Comparison of ENCODE assay signal across 8 cellular contexts in genomic region chr1:89822109-89822962, GRCh38. TPM values are rescaled to one million over a fixed set of nuclear protein-coding genes. Genes with fewer than 3 reads are reported as not detected.
DNase-seq lines count a peak whose midpoint lies in the region; ATAC-seq and TF ChIP-seq lines count a peak whose summit lies in the region.

No MANE protein-coding gene starts in this region.

- intact Hi-C loops in adrenal gland (cut with DNase I) (no loop called here), left lung (cut with DNase I) (no loop called here)

- WGBS in adrenal gland, 4 donors, result 54 to 64% (median 57%) methylated on average over 17 of the region's 17 CpGs
- 55 to 59% methylated on average over 17 of the region's 17 CpGs for WGBS in upper lobe of left lung, 2 donors

- TF ChIP-seq EP300 in upper lobe of left lung (IDR thresholded peaks at IDR 0.05), result no peak

- H3K9me3 Mint-ChIP-seq in CD4-positive, CD25-positive, alpha-beta regulatory T cell, result peaks cover 0 to 1% (median 0%) of the 10 kb centered on the region in 7 donors
- peaks cover 0 to 1% (median 0%) of the 10 kb centered on the region in 3 donors for H3K9me3 Mint-ChIP-seq in IgD-negative memory B cell

- ATAC-seq in CD4-positive, CD25-positive, alpha-beta regulatory T cell (ENCODE audit: low read depth in 2 of 2), result no peak
- ATAC-seq in left lung (no peak), upper lobe of left lung (ENCODE audit: low FRiP score in 2 of 2) (no peak), HG03354 (IDR thresholded peaks at IDR 0.05; ENCODE audit: poor library complexity, severe bottlenecking, unreplicated experiment) (no peak), GM19023 (IDR thresholded peaks at IDR 0.05; ENCODE audit: unreplicated experiment) (no peak)

- H3K4me1 ChIP-seq in CD4-positive, CD25-positive, alpha-beta regulatory T cell (ENCODE audit: control insufficient read depth, insufficient read depth, low read length, poor library complexity, severe bottlenecking), result peaks cover 14% of the 10 kb centered on the region
- peaks cover 0 to 19% of the 10 kb centered on the region in 2 donors for H3K4me1 ChIP-seq in adrenal gland (replicated peaks in 1 of 2)
- H3K4me1 ChIP-seq in left lung, result peaks cover 0 to 42% of the 10 kb centered on the region in 2 donors
- peaks cover 12 to 36% (median 30%) of the 10 kb centered on the region in 4 donors for H3K4me1 ChIP-seq in upper lobe of left lung

- no peak overlapping the region for H3K27ac ChIP-seq in CD4-positive, CD25-positive, alpha-beta regulatory T cell (ENCODE audit: insufficient read depth, low read length, poor library complexity, severe bottlenecking)
- H3K27ac ChIP-seq in adrenal gland, result peak overlapping the region in 2 of 5 donors; percentile 69 to 81
- H3K27ac ChIP-seq in left lung, result peak overlapping the region in 1 of 2 donors; percentile 95
- peak overlapping the region; percentile 73 to 86 (median 82) for H3K27ac ChIP-seq in upper lobe of left lung

- TF ChIP-seq POLR2A in adrenal gland (IDR thresholded peaks at IDR 0.05) (no peak), upper lobe of left lung (IDR thresholded peaks at IDR 0.05) (no peak)

- peaks cover 6 to 22% (median 17%) of the 10 kb centered on the region in 4 donors for H3K4me1 Mint-ChIP-seq in CD4-positive, CD25-positive, alpha-beta regulatory T cell
- H3K4me1 Mint-ChIP-seq in IgD-negative memory B cell, result peaks cover 39 to 45% (median 43%) of the 10 kb centered on the region in 3 donors

- TF ChIP-seq CTCF in adrenal gland (IDR thresholded peaks at IDR 0.05), result no peak
- no peak for TF ChIP-seq CTCF in left lung (IDR thresholded peaks at IDR 0.05)
- no peak for TF ChIP-seq CTCF in upper lobe of left lung (IDR thresholded peaks at IDR 0.05)

- no peaks in the 10 kb centered on the region for H3K9me3 ChIP-seq in CD4-positive, CD25-positive, alpha-beta regulatory T cell (ENCODE audit: control insufficient read depth in 2 of 2, low read length in 2 of 2)
- H3K9me3 ChIP-seq in adrenal gland (replicated peaks in 1 of 3), result no peaks in the 10 kb centered on the region
- H3K9me3 ChIP-seq in left lung, result no peaks in the 10 kb centered on the region
- no peaks in the 10 kb centered on the region for H3K9me3 ChIP-seq in upper lobe of left lung

- DNase-seq in CD4-positive, CD25-positive, alpha-beta regulatory T cell, result no peak
- DNase-seq in adrenal gland (no peak), left lung (peak in 1 of 2 donors; percentile 42), upper lobe of left lung (no peak), DMS79 (lab: John Stamatoyannopoulos, UW) (no peak)

- H3K27me3 Mint-ChIP-seq in CD4-positive, CD25-positive, alpha-beta regulatory T cell, result peaks cover 11% of the 10 kb centered on the region
- no peaks in the 10 kb centered on the region for H3K27me3 Mint-ChIP-seq in IgD-negative memory B cell

- no peaks in the 10 kb centered on the region for H3K36me3 Mint-ChIP-seq in CD4-positive, CD25-positive, alpha-beta regulatory T cell
- H3K36me3 Mint-ChIP-seq in IgD-negative memory B cell, result peaks cover 6% of the 10 kb centered on the region

- H3K27me3 ChIP-seq in CD4-positive, CD25-positive, alpha-beta regulatory T cell (ENCODE audit: control insufficient read depth, insufficient read depth, low read length), result peaks cover 1% of the 10 kb centered on the region
- H3K27me3 ChIP-seq in adrenal gland, result no peaks in the 10 kb centered on the region
- no peaks in the 10 kb centered on the region for H3K27me3 ChIP-seq in left lung
- no peaks in the 10 kb centered on the region for H3K27me3 ChIP-seq in upper lobe of left lung

- H3K36me3 ChIP-seq in CD4-positive, CD25-positive, alpha-beta regulatory T cell (ENCODE audit: control insufficient read depth, insufficient read depth, low read length), result no peaks in the 10 kb centered on the region
- no peaks in the 10 kb centered on the region for H3K36me3 ChIP-seq in adrenal gland (replicated peaks in 1 of 2)
- no peaks in the 10 kb centered on the region for H3K36me3 ChIP-seq in left lung
- H3K36me3 ChIP-seq in upper lobe of left lung, result no peaks in the 10 kb centered on the region

- H3K27ac Mint-ChIP-seq in CD4-positive, CD25-positive, alpha-beta regulatory T cell, result peak overlapping the region in 2 of 3 donors; percentile 73 to 88
- peak overlapping the region; percentile 53 to 95 (median 94) for H3K27ac Mint-ChIP-seq in IgD-negative memory B cell

- peak overlapping the region; percentile 60 to 90 (median 86) for H3K4me3 Mint-ChIP-seq in CD4-positive, CD25-positive, alpha-beta regulatory T cell
- H3K4me3 Mint-ChIP-seq in IgD-negative memory B cell, result peak overlapping the region; percentile 81 to 92 (median 91)

- H3K4me3 ChIP-seq in CD4-positive, CD25-positive, alpha-beta regulatory T cell (ENCODE audit: low read depth, low read length), result peak overlapping the region; percentile 40
- H3K4me3 ChIP-seq in adrenal gland, result peak overlapping the region in 3 of 4 donors; percentile 51 to 85 (median 76)
- peak overlapping the region; percentile 71 to 83 for H3K4me3 ChIP-seq in left lung
- H3K4me3 ChIP-seq in upper lobe of left lung, result peak overlapping the region in 3 of 4 donors; percentile 64 to 94 (median 91)

RNA-seq across cellular contexts. Expression of gene LRRC8D, which starts 1.5 kb away (rescaled TPM):
- total RNA-seq in CD4-positive, CD25-positive, alpha-beta regulatory T cell, result 23.6 TPM
- polyA plus RNA-seq in CD4-positive, CD25-positive, alpha-beta regulatory T cell, result 10 to 100 TPM; 45.4 to 69.0 (median 56.8) TPM
- polyA plus RNA-seq in IgD-negative memory B cell (31.7 TPM), adrenal gland (10 to 100 TPM; 13.9 to 66.8 (median 20.5) TPM)
- total RNA-seq in adrenal gland (10 to 100 TPM; 40.9 to 79.8 (median 62.9) TPM), left lung (10 to 100 TPM; 14.3 to 23.6 TPM), upper lobe of left lung (10 to 100 TPM in 4 of 6 donors, 1 to 10 TPM in 2; 3.7 to 24.0 (median 12.2) TPM)

Comparison
In these comparisons a context has a peak if more than half of its experiments do, and no peak if none do; other contexts are left out.
1. H3K4me3 ChIP-seq: peak in every context shown above with its lines; median percentile 91 in upper lobe of left lung; 77 in left lung; 76 in adrenal gland; 40 in CD4-positive, CD25-positive, alpha-beta regulatory T cell.